ENCODE assay signal across 8 cellular contexts in the genomic region with DNA sequence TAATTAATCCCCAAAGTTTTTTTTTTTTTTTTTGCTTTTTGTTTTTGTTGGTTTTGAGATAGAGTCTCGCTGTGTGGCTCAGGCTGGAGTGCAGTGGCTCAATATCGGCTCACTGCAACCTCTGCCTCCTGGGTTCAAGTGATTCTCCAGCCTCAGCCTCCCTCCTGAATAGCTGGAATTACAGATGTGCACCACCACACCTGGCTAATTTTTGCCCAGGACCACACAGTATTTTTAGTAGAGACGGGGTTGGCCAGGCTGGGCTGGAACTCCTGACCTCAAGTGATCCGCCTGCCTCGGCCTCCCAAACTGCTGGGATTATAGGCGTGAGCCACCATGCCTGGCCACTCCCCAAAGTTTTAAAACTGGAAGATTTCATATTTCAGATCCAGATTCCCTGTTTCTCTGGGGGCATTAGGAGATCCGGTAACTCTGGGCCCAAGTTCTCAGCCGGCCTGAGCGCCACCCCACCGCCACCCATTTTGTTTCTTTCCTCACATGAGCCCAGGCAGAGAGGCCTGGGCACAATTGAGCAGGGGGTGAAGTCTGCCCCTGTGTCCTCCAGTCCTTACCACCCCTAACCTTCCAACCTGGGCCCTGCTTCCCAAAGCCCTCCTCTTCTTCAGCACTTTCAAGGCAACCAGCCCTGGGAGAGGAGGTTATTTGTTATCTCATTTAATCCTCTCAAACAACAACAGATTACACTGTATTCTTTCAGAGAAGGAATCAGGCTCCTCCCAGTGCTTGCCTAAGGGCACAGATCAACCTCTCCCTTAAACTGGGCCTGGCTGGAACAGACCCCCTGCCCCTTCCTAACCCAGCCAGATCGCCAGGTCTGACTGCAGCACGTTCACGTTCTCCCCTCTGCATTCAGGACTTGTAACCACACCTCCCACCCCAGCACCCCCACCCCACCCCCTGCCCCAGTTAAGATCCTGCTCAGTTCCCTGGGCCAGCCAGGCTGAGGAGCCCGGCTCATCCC. TPM values are rescaled to one million over a fixed set of nuclear protein-coding genes. Genes with fewer than 3 reads are reported as not detected.
DNase-seq lines count a peak whose midpoint lies in the region; ATAC-seq and TF ChIP-seq lines count a peak whose summit lies in the region.
"Had no signal": no experiment of that assay in that cellular context is flagged by ENCODE, and none has a peak within 500 bp of the region (broad histone marks: within the 10 kb centered on the region; RNA-seq: fewer than 3 reads in every experiment).

No MANE protein-coding gene starts in this region.

- no peak overlapping the region for H4K5ac ChIP-seq in H9 (ENCODE audit: insufficient read length, low read depth, low read length)

- H3K36me3 ChIP-seq in WERI-Rb-1, result peaks cover 18% of the 10 kb centered on the region
- no peaks in the 10 kb centered on the region for H3K36me3 ChIP-seq in spleen

- H3K36me3 Mint-ChIP-seq in H9 (ENCODE audit: insufficient read depth in 1 of 3, low read depth in 3 of 3), result peaks cover 4 to 39% (median 8%) of the 10 kb centered on the region in 3 experiments; a peak in 6 of 7 replicates

- DNase-seq in H9, result no peak
- DNase-seq in WERI-Rb-1, result peak; percentile 31
- peak; percentile 82 for DNase-seq in islet precursor cell
- DNase-seq in spleen, result no peak
- DNase-seq in HEK293T (ENCODE audit: extremely low spot score), result no peak
- DNase-seq: central memory CD4-positive, alpha-beta T cell had no signal

- peaks cover 13% of the 10 kb centered on the region for H3K23me2 ChIP-seq in H9 (ENCODE audit: insufficient read length, low read depth, low read length, poor library complexity, severe bottlenecking)

- no peak overlapping the region for H4K91ac ChIP-seq in H9 (ENCODE audit: insufficient read length, low read depth, low read length)

- H4K8ac ChIP-seq in H9 (replicated peaks; ENCODE audit: insufficient read length, low read depth, low read length), result no peak overlapping the region

- no CpG with 5 or more reads among the region's 14 CpGs for WGBS in H9 (ENCODE audit: extremely low coverage, insufficient read length, low lambda C conversion rate)
- WGBS in spleen, 5 donors, result 88 to 97% (median 90%) methylated on average over 14 of the region's 14 CpGs

- peak overlapping the region in 1 of 2 experiments; percentile 68; a peak in 4 of 5 replicates for H3K4me3 Mint-ChIP-seq in H9

- peaks cover 25% of the 10 kb centered on the region; the same call in 1 of the 2 replicates for H3K79me2 ChIP-seq in H9 (ENCODE audit: insufficient read depth, low read length)

- H3K18ac ChIP-seq in H9 (ENCODE audit: insufficient read length, low read depth, low read length), result no peak overlapping the region

- CTCF ChIA-PET in HEK293T (lab: Yijun Ruan, JAX), result no interaction called here

- no peak overlapping the region for H3K23ac ChIP-seq in H9 (ENCODE audit: insufficient read length, low read depth, low read length)

- H3K4me3 ChIP-seq in WERI-Rb-1 (ENCODE audit: low read depth, low read length) (no peak overlapping the region), spleen (no peak overlapping the region)

- no peak overlapping the region for H2BK15ac ChIP-seq in H9 (ENCODE audit: low read depth, low read length)

- H3K4me1 ChIP-seq in H9 (ENCODE audit: insufficient read depth, low read length) (peaks cover 10% of the 10 kb centered on the region; the same call in 1 of the 2 replicates), spleen (peaks cover 21 to 46% (median 41%) of the 10 kb centered on the region in 6 donors)

- H3K27me3 Mint-ChIP-seq in H9 (ENCODE audit: low read depth), result no peaks in the 10 kb centered on the region

- H3K4me1 Mint-ChIP-seq in H9, result peaks cover 57 to 69% of the 10 kb centered on the region in 2 experiments

- H3K9me3 Mint-ChIP-seq in H9, result no peaks in the 10 kb centered on the region

- H3K27me3 ChIP-seq in H9 (ENCODE audit: insufficient read depth, low read length) (no peaks in the 10 kb centered on the region), WERI-Rb-1 (ENCODE audit: insufficient read depth, low read depth, severe bottlenecking) (no peaks in the 10 kb centered on the region), spleen (replicated peaks in 1 of 7) (peaks cover 0 to 6% (median 0%) of the 10 kb centered on the region in 7 donors)

- no peaks in the 10 kb centered on the region for H3K79me1 ChIP-seq in H9 (ENCODE audit: insufficient read depth, low read depth, low read length, poor library complexity, severe bottlenecking)

- H3K27ac Mint-ChIP-seq in H9, result peak overlapping the region; percentile 89 to 98 (median 96); a peak in 6 of 7 replicates

- H3K56ac ChIP-seq in H9 (ENCODE audit: insufficient read length, low read depth, low read length), result no peak overlapping the region

- no peak overlapping the region for H2BK5ac ChIP-seq in H9 (ENCODE audit: insufficient read length, low read length)

- ATAC-seq in GM19452 (IDR thresholded peaks at IDR 0.05; ENCODE audit: unreplicated experiment), result no peak
- ATAC-seq in GM18873 (IDR thresholded peaks at IDR 0.05; ENCODE audit: low FRiP score, unreplicated experiment), result no peak

- H3K9ac ChIP-seq in H9 (ENCODE audit: extremely low read depth, insufficient read length, low read length), result no peak overlapping the region

- no peak overlapping the region for H2BK120ac ChIP-seq in H9 (ENCODE audit: low read depth, low read length, poor library complexity, severe bottlenecking)

- H3K9me3 ChIP-seq in H9 (ENCODE audit: control insufficient read depth, low read depth, low read length), result no peaks in the 10 kb centered on the region
- no peaks in the 10 kb centered on the region for H3K9me3 ChIP-seq in WERI-Rb-1 (ENCODE audit: severe bottlenecking)
- no peaks in the 10 kb centered on the region for H3K9me3 ChIP-seq in spleen

- H2AK5ac ChIP-seq in H9 (ENCODE audit: insufficient read length, low read length), result no peak overlapping the region

- POLR2A ChIA-PET in HEK293T (lab: Yijun Ruan, JAX), result interaction anchor here (0.8 to 2.4 kb wide), 11 partner anchors 9 to 104 kb away, joined by 3 to 17 read pairs (median 5); no protein-coding TSS in a partner anchor

- H2AFZ ChIP-seq in H9 (ENCODE audit: low read length), result no peak overlapping the region

- TF ChIP-seq POLR2A in spleen (IDR thresholded peaks at IDR 0.05), result no peak

- TF ChIP-seq CTCF in H9 (conservative IDR thresholded peaks at IDR 0.05), result no peak
- TF ChIP-seq CTCF in WERI-Rb-1 (IDR thresholded peaks at IDR 0.05; ENCODE audit: low read depth, low read length), result no peak
- TF ChIP-seq CTCF in spleen (IDR thresholded peaks at IDR 0.05 in 8 of 11, conservative IDR thresholded peaks at IDR 0.05 in 3 of 11), result no peak

- no peak overlapping the region for H3T11ph ChIP-seq in H9 (ENCODE audit: low read length)

- H3K4ac ChIP-seq in H9 (ENCODE audit: low read depth, low read length), result no peak overlapping the region; the same call in 1 of the 2 replicates

- intact Hi-C loops in spleen (cut with DNase I; ENCODE audit: low total_unique reads), result no loop called here

- H2BK12ac ChIP-seq in H9 (ENCODE audit: insufficient read length, low read depth, low read length), result no peak overlapping the region

- H3K4me2 ChIP-seq in H9 (ENCODE audit: insufficient read depth, insufficient read length, low read length), result no peak overlapping the region

- no peak overlapping the region for H3K27ac ChIP-seq in H9 (ENCODE audit: insufficient read length, low read depth, low read length)
- peak overlapping the region; percentile 88 for H3K27ac ChIP-seq in WERI-Rb-1
- peak overlapping the region; percentile 63 to 97 (median 92) for H3K27ac ChIP-seq in spleen

- H2BK20ac ChIP-seq in H9 (ENCODE audit: low read depth, low read length, poor library complexity, severe bottlenecking), result no peak overlapping the region

- peaks cover 2% of the 10 kb centered on the region for H4K20me1 ChIP-seq in H9 (ENCODE audit: control insufficient read depth, insufficient read depth, insufficient read length)

- H3K14ac ChIP-seq in H9 (ENCODE audit: insufficient read depth, low read length), result no peak overlapping the region

TF ChIP-seq in HEK293T, 16 proteins besides CTCF, POLR2A, EP300 and RAD21:
- TF ChIP-seq TARDBP (IDR thresholded peaks at IDR 0.05), result no peak
- no peak for TF ChIP-seq LEF1 (IDR thresholded peaks at IDR 0.05; ENCODE audit: borderline replicate concordance)
- no peak for TF ChIP-seq ELF4 (IDR thresholded peaks at IDR 0.05)
- TF ChIP-seq FOXA1 (IDR thresholded peaks at IDR 0.05), result no peak
- no peak for TF ChIP-seq BHLHE40 (IDR thresholded peaks at IDR 0.05; ENCODE audit: borderline replicate concordance)
- no peak for TF ChIP-seq SUZ12 (IDR thresholded peaks at IDR 0.05)
- no peak for TF ChIP-seq ARNT (IDR thresholded peaks at IDR 0.05)
- TF ChIP-seq L3MBTL2 (conservative IDR thresholded peaks at IDR 0.05), result no peak
- no peak for TF ChIP-seq HDGF (IDR thresholded peaks at IDR 0.05; ENCODE audit: borderline replicate concordance)
- no peak for TF ChIP-seq CTBP1 (IDR thresholded peaks at IDR 0.05; ENCODE audit: borderline replicate concordance)
- no peak for TF ChIP-seq PKNOX1 (IDR thresholded peaks at IDR 0.05)
- TF ChIP-seq ZNF384 (IDR thresholded peaks at IDR 0.05), result no peak
- no peak for TF ChIP-seq FOXK2 (IDR thresholded peaks at IDR 0.05)
- no peak for TF ChIP-seq SP1 (IDR thresholded peaks at IDR 0.05)
- TF ChIP-seq NFRKB (IDR thresholded peaks at IDR 0.05), result no peak

RNA-seq across cellular contexts. Expression of gene CSNK1E, which starts 1.9 kb away (rescaled TPM):
- total RNA-seq in H9 (2021) (230 and 236 TPM in 2 replicates), spleen (100 to 1,000 TPM in 5 of 7 donors, 10 to 100 TPM in 2; 59.0 to 157 (median 110) TPM)
- polyA plus RNA-seq in spleen, result 10 to 100 TPM; 32.8 to 73.9 (median 49.0) TPM

RNA-seq across cellular contexts. Expression of gene TMEM184B, which starts 46.3 kb away (rescaled TPM):
- total RNA-seq in H9 (2021) (51.7 and 58.5 TPM in 2 replicates), spleen (100 to 1,000 TPM in 1 of 7 donors, 10 to 100 TPM in 6; 37.1 to 105 (median 65.6) TPM)
- 10 to 100 TPM in 1 of 3 donors, 1 to 10 TPM in 2; 5.0 to 18.3 (median 7.9) TPM for polyA plus RNA-seq in spleen

Comparison
In these comparisons a context has a peak if more than half of its experiments do, and no peak if none do; other contexts are left out.
1. DNase-seq: peak in WERI-Rb-1 (single experiment) and islet precursor cell (single experiment); none in H9 (single experiment), spleen (single experiment) and HEK293T (single experiment).